20 cellular contexts compared by ENCODE assay signal in the genomic region with DNA sequence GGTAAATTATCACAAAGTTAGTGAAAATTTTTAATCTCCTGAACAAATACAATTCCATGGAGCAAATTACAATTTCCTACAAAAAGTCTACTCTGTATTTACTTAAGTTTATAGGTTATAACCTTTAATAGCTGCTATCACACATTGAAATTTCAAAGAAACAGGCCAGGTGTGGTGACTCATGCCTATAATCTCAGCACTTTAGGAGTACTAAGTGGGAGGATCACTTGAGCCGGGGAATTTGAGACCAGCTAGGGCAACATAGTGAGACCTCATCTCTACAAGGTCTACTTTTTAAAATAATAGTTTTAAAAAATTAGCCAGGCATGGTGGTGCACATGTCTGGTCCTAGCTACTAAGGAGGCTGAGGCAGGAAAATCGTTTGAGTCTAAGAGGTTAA.
"Had no signal": no experiment of that assay in that cellular context is flagged by ENCODE, and none has a peak within 500 bp of the region (broad histone marks: within the 10 kb centered on the region; RNA-seq: fewer than 3 reads in every experiment).

No MANE protein-coding gene starts in this region.

- H3K9me3 ChIP-seq: body of pancreas, sigmoid colon, testis, upper lobe of left lung had no signal

- H3K4me3 ChIP-seq: body of pancreas, sigmoid colon, testis, upper lobe of left lung had no signal

- DNase-seq: activated CD4-positive, alpha-beta T cell treated with anti-CD3 and anti-CD28 coated beads for 1 hour; activated CD4-positive, alpha-beta T cell treated with anti-CD3 and anti-CD28 coated beads, Interleukin-2, amount 50 U/mL, for 1 hour; activated gamma-delta T cell treated with Interleukin-2 at 50 U/mL for 16 hours; activated T-cell treated with anti-CD3 and anti-CD28 coated beads, Interleukin-2, amount 50 U/mL, for 1 hour; anterior cingulate cortex; body of pancreas; dermis blood vessel endothelial cell; effector CD8-positive, alpha-beta T cell; foreskin melanocyte; immature natural killer cell; mesenchymal stem cell; occipital lobe; posterior cingulate gyrus; sigmoid colon; stimulated activated CD4-positive, alpha-beta T cell treated with anti-CD3 and anti-CD28 coated beads, Interleukin-2, amount 100 ng/mL, for 48 hours; stimulated activated CD8-positive, alpha-beta memory T cell treated with anti-CD3 and anti-CD28 coated beads, Interleukin-4, amount 100 ng/mL, for 48 hours; stimulated activated naive B cell treated with anti-CD40 and anti-IgM and Interleukin-4, amounts not matched to agents 10 μg/mL and 1 μg/mL and 100 μg/mL, for 72 hours; T-helper 9 cell; testis; upper lobe of left lung had no signal

- H3K27me3 ChIP-seq: body of pancreas, sigmoid colon, testis, upper lobe of left lung had no signal

- H3K36me3 ChIP-seq: sigmoid colon, upper lobe of left lung had no signal

- H3K4me1 ChIP-seq: body of pancreas, sigmoid colon, testis, upper lobe of left lung had no signal

- H3K27ac ChIP-seq: body of pancreas, sigmoid colon, testis, upper lobe of left lung had no signal

- ATAC-seq: body of pancreas; stimulated activated naive B cell treated with anti-CD40 and anti-IgM and Interleukin-4, amounts not matched to agents 10 μg/mL and 1 μg/mL and 100 μg/mL, for 72 hours had no signal
